1 cellular context compared by ENCODE assay signal in the genomic region with DNA sequence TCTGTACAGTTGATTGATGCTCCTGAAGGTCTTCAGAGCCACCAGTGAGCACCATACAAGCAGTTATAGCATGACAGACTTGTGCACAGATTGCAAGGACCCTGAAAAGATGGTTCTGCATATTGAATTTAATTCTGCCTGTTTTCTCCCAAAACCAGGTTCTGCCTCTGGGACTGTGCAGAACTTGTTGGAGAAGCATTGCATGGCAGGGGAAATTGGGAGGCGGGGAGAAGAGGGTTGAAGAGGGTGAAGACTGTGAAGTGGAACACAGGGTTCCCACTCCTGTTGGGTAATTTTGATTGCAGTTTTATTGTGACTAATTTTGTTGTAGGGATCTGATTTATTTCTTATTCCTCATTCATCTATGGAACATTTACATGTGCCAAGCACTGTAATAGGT.
TF ChIP-seq lines count a peak whose summit lies in the region.

No MANE protein-coding gene starts in this region.

TF ChIP-seq in HEK293T, 16 proteins besides CTCF, POLR2A, EP300 and RAD21 (continued from another document):
- no peak for TF ChIP-seq PKNOX1 (IDR thresholded peaks at IDR 0.05)
- TF ChIP-seq SP1 (IDR thresholded peaks at IDR 0.05): no peak
- TF ChIP-seq ARNT (IDR thresholded peaks at IDR 0.05): no peak
- TF ChIP-seq SUZ12 (IDR thresholded peaks at IDR 0.05): no peak
- no peak for TF ChIP-seq NFRKB (IDR thresholded peaks at IDR 0.05)
- no peak for TF ChIP-seq FOXK2 (IDR thresholded peaks at IDR 0.05)
